ENCODE assay signal across 18 cellular contexts in the genomic region with DNA sequence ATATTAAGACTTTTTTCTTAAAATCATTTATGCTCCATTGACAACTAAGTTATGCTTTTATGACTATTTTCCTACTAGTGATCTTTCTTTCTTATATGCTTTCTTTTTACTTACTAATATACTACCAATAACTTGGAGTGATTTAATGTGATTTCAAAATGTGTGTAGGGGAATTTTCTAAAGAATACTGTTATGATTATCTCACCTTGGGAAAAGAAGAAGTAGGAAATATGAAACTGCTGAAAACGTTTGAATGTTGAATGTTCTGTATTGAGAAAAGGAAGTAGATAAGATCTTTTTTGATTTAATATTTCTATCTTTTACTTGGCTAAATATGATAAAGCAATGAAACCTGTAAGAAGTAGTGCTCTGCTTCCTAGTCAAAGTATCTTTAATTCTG. TPM values are rescaled to one million over a fixed set of nuclear protein-coding genes. Genes with fewer than 3 reads are reported as not detected.
DNase-seq lines count a peak whose midpoint lies in the region; ATAC-seq lines count a peak whose summit lies in the region.
"Had no signal": no experiment of that assay in that cellular context is flagged by ENCODE, and none has a peak within 500 bp of the region (broad histone marks: within the 10 kb centered on the region; RNA-seq: fewer than 3 reads in every experiment).

No MANE protein-coding gene starts in this region.

- peaks cover 52% of the 10 kb centered on the region for H3K4me1 Mint-ChIP-seq in activated CD4-positive, alpha-beta T cell treated with anti-CD3 and anti-CD28 coated beads, Interleukin-2, amount 10 ng/mL, durations not matched to agents 7 days and 5 days
- peaks cover 29% of the 10 kb centered on the region for H3K4me1 Mint-ChIP-seq in activated T-helper 17 cell treated with anti-CD3 and anti-CD28 coated beads, Interleukin-2, amount 50 U/mL, for 72 hours

- POLR2A ChIA-PET in activated CD4-positive, alpha-beta T cell treated with anti-CD3 and anti-CD28 coated beads, Interleukin-2, amount 10 ng/mL, durations not matched to agents 7 days and 5 days (lab: Charles Lee), result no interaction called here

- H3K4me3 Mint-ChIP-seq in activated CD4-positive, alpha-beta T cell treated with anti-CD3 and anti-CD28 coated beads, Interleukin-2, amount 10 ng/mL, durations not matched to agents 7 days and 5 days, result no peak overlapping the region
- H3K4me3 Mint-ChIP-seq in activated T-helper 17 cell treated with anti-CD3 and anti-CD28 coated beads, Interleukin-2, amount 50 U/mL, for 72 hours, result peak overlapping the region; percentile 22

- no peaks in the 10 kb centered on the region for H3K27me3 Mint-ChIP-seq in activated CD4-positive, alpha-beta T cell treated with anti-CD3 and anti-CD28 coated beads, Interleukin-2, amount 10 ng/mL, durations not matched to agents 7 days and 5 days
- H3K27me3 Mint-ChIP-seq in activated T-helper 17 cell treated with anti-CD3 and anti-CD28 coated beads, Interleukin-2, amount 50 U/mL, for 72 hours, result no peaks in the 10 kb centered on the region

- DNase-seq in activated CD4-positive, alpha-beta T cell treated with anti-CD3 and anti-CD28 coated beads, Interleukin-2, amount 10 ng/mL, durations not matched to agents 7 days and 5 days, result no peak
- DNase-seq in activated CD4-positive, alpha-beta T cell treated with anti-CD3 and anti-CD28 coated beads for 1 hour, result no peak
- DNase-seq in MV-4-11 (lab: John Stamatoyannopoulos, UW) (peak; percentile 12), DMS 273 treated with DMSO at 0.1 percent for 48 hours (lab: John Stamatoyannopoulos, UW) (no peak), HUDEP-2 (lab: John Stamatoyannopoulos, UW; ENCODE audit: unreplicated experiment in 76 of 76) (no peak), NCI-H526 (lab: John Stamatoyannopoulos, UW) (no peak)
- DNase-seq: GM23248, NCI-H1048, NCI-H146, NCI-H2081 treated with DMSO at 0.1 percent for 48 hours, NCI-H510A, NCI-H82, Peyer's patch had no signal

- CTCF ChIA-PET in activated CD4-positive, alpha-beta T cell treated with anti-CD3 and anti-CD28 coated beads, Interleukin-2, amount 10 ng/mL, durations not matched to agents 7 days and 5 days (lab: Charles Lee), result no interaction called here

- peak overlapping the region; percentile 22 for H3K27ac Mint-ChIP-seq in activated CD4-positive, alpha-beta T cell treated with anti-CD3 and anti-CD28 coated beads, Interleukin-2, amount 10 ng/mL, durations not matched to agents 7 days and 5 days
- H3K27ac Mint-ChIP-seq in activated T-helper 17 cell treated with anti-CD3 and anti-CD28 coated beads, Interleukin-2, amount 50 U/mL, for 72 hours, result peak overlapping the region; percentile 43

- no peak for ATAC-seq in activated T-helper 17 cell treated with anti-CD3 and anti-CD28 coated beads, Interleukin-2, amount 50 U/mL, for 72 hours (replicated peaks)
- ATAC-seq in GM21367 (IDR thresholded peaks at IDR 0.05; ENCODE audit: unreplicated experiment), result no peak
- ATAC-seq: HCT116, Right ventricle myocardium inferior had no signal

- H3K36me3 Mint-ChIP-seq in activated CD4-positive, alpha-beta T cell treated with anti-CD3 and anti-CD28 coated beads, Interleukin-2, amount 10 ng/mL, durations not matched to agents 7 days and 5 days (ENCODE audit: low read depth), result no peaks in the 10 kb centered on the region
- H3K36me3 Mint-ChIP-seq in activated T-helper 17 cell treated with anti-CD3 and anti-CD28 coated beads, Interleukin-2, amount 50 U/mL, for 72 hours (ENCODE audit: low read depth), result no peaks in the 10 kb centered on the region

- H3K9me3 Mint-ChIP-seq in activated CD4-positive, alpha-beta T cell treated with anti-CD3 and anti-CD28 coated beads, Interleukin-2, amount 10 ng/mL, durations not matched to agents 7 days and 5 days, result no peaks in the 10 kb centered on the region
- H3K9me3 Mint-ChIP-seq in activated T-helper 17 cell treated with anti-CD3 and anti-CD28 coated beads, Interleukin-2, amount 50 U/mL, for 72 hours, result no peaks in the 10 kb centered on the region

RNA-seq across cellular contexts. Expression of a gene that starts 7.8 kb away (rescaled TPM):
- total RNA-seq in activated CD4-positive, alpha-beta T cell treated with anti-CD3 and anti-CD28 coated beads, Interleukin-2, amount 10 ng/mL, durations not matched to agents 7 days and 5 days, result 1 to 10 TPM; 8.8 TPM
- 1 to 10 TPM; 5.7 to 6.7 TPM for total RNA-seq in activated T-helper 17 cell treated with anti-CD3 and anti-CD28 coated beads, Interleukin-2, amount 50 U/mL, for 72 hours
- total RNA-seq: A172, GM23248 had no signal

RNA-seq across cellular contexts. Expression of a gene that starts 8.1 kb away (rescaled TPM):
- 10 to 100 TPM; 27.6 to 29.6 TPM for total RNA-seq in activated CD4-positive, alpha-beta T cell treated with anti-CD3 and anti-CD28 coated beads, Interleukin-2, amount 10 ng/mL, durations not matched to agents 7 days and 5 days
- total RNA-seq in activated T-helper 17 cell treated with anti-CD3 and anti-CD28 coated beads, Interleukin-2, amount 50 U/mL, for 72 hours, result 10 to 100 TPM; 18.8 to 23.6 TPM
